ENCODE assay signal across 1 cellular context in the genomic region with DNA sequence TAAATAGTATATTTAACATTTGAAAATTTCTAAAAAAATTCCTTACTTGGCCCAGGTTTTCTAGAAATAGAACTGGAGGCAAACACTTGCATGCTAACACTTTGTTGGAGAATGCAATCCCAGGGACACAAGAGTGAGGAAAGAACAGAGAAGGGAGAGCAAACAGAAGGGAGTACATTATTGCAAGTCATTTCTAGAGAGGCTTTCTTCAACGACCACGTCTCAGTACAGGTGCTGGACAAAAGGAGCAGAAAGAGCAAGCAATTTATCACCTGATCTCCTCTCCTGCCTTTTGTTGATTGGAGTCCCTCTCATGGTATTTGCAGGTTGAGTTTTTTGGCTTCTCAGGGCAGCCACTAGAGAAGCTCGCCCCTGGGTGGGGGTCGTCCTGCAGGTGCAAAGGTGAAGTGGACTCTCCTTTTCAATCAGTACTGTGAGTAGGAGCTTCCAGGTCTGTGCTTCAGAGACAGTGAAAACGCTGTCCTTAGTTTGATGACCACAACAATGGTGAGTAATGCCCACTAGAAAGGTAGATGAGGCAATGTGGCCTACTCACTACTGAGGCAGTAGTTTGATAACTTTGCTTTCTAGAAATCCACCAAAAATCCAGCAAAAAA.
TF ChIP-seq lines count a peak whose summit lies in the region.

No MANE protein-coding gene starts in this region.

TF ChIP-seq in K562, 482 proteins besides CTCF, POLR2A, EP300 and RAD21 (continued from another document):
- TF ChIP-seq ILK (tag; IDR thresholded peaks at IDR 0.05; ENCODE audit: borderline replicate concordance, low read depth), result no peak
- 0 out of 2 replicates have a peak, but pooled peaks have one; percentile 44 for TF ChIP-seq ZNF347 (CRISPR knock-in tag; IDR thresholded peaks at IDR 0.05; ENCODE audit: low read depth)
- no peak for TF ChIP-seq MEF2A (IDR thresholded peaks at IDR 0.05; ENCODE audit: control insufficient read depth, low read depth, low read length)
- TF ChIP-seq SUPT5H (IDR thresholded peaks at IDR 0.05), result no peak
- TF ChIP-seq HNRNPK (IDR thresholded peaks at IDR 0.05; ENCODE audit: low read depth, low read length, poor library complexity, severe bottlenecking), result no peak
- TF ChIP-seq CEBPB (tag; IDR thresholded peaks at IDR 0.05), result peak; percentile 70
- TF ChIP-seq EGR1 (conservative IDR thresholded peaks at IDR 0.05), result no peak
- peak in 1 of 2 experiments; percentile 43; a peak in 1 of 4 replicates for TF ChIP-seq MAZ (CRISPR knock-in tag; conservative IDR thresholded peaks at IDR 0.05 in 1 of 2, IDR thresholded peaks at IDR 0.05 in 1 of 2)
- TF ChIP-seq OTX1 (CRISPR knock-in tag; IDR thresholded peaks at IDR 0.05), result no peak
- no peak; the same call in 1 of the 2 replicates for TF ChIP-seq ZBTB7A (IDR thresholded peaks at IDR 0.05; ENCODE audit: borderline replicate concordance, control insufficient read depth, low read depth, low read length)
- no peak; the same call in none of the 2 replicates for TF ChIP-seq JUND (IDR thresholded peaks at IDR 0.05; ENCODE audit: borderline replicate concordance, low read depth, low read length)
- peak; percentile 56; the same call in 2 of the 3 replicates for TF ChIP-seq JUND (tag; IDR thresholded peaks at IDR 0.05; ENCODE audit: borderline replicate concordance, low read depth, low read length)
- 0 out of 2 replicates have a peak, but pooled peaks have one; percentile 16 for TF ChIP-seq HEY1 (CRISPR knock-in tag; IDR thresholded peaks at IDR 0.05; ENCODE audit: borderline replicate concordance)
- no peak for TF ChIP-seq MYC (IDR thresholded peaks at IDR 0.05; ENCODE audit: low read depth, low read length)
- no peak for TF ChIP-seq MYC (CRISPR knock-in tag; IDR thresholded peaks at IDR 0.05; ENCODE audit: borderline replicate concordance, low read depth)
- TF ChIP-seq UBTF (IDR thresholded peaks at IDR 0.05; ENCODE audit: borderline replicate concordance in 1 of 2, low read depth in 2 of 2, low read length in 2 of 2), result 0 out of 4 replicates have a peak, but pooled peaks of 1 of the 2 experiments have one; percentile 18
- no peak for TF ChIP-seq PTTG1 (tag; IDR thresholded peaks at IDR 0.05; ENCODE audit: low read depth)
- no peak for TF ChIP-seq NR2C1 (IDR thresholded peaks at IDR 0.05)
- no peak for TF ChIP-seq NR2C1 (tag; IDR thresholded peaks at IDR 0.05)
- TF ChIP-seq SMARCC2 (IDR thresholded peaks at IDR 0.05; ENCODE audit: low read depth), result 0 out of 2 replicates have a peak, but pooled peaks have one; percentile 29
- TF ChIP-seq ZNF75A (CRISPR knock-in tag; IDR thresholded peaks at IDR 0.05), result no peak
- TF ChIP-seq, protein P1, sequence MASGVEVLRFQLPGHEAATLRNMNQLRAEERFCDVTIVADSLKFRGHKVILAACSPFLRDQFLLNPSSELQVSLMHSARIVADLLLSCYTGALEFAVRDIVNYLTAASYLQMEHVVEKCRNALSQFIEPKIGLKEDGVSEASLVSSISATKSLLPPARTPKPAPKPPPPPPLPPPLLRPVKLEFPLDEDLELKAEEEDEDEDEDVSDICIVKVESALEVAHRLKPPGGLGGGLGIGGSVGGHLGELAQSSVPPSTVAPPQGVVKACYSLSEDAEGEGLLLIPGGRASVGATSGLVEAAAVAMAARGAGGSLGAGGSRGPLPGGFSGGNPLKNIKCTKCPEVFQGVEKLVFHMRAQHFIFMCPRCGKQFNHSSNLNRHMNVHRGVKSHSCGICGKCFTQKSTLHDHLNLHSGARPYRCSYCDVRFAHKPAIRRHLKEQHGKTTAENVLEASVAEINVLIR (CRISPR knock-in tag; IDR thresholded peaks at IDR 0.05), result no peak
- peak; percentile 50; the same call in 1 of the 2 replicates for TF ChIP-seq CEBPG (CRISPR knock-in tag; IDR thresholded peaks at IDR 0.05)
- TF ChIP-seq CEBPG (tag; conservative IDR thresholded peaks at IDR 0.05 in 1 of 2, IDR thresholded peaks at IDR 0.05 in 1 of 2), result peak; percentile 62 to 83; a peak in 3 of 4 replicates
- no peak for TF ChIP-seq ZNF561 (CRISPR knock-in tag; conservative IDR thresholded peaks at IDR 0.05)
- TF ChIP-seq ATF7 (IDR thresholded peaks at IDR 0.05), result peak; percentile 50
- TF ChIP-seq BDP1 (IDR thresholded peaks at IDR 0.05; ENCODE audit: insufficient read depth, insufficient read length), result no peak
- no peak for TF ChIP-seq ZNF280B (CRISPR knock-in tag; IDR thresholded peaks at IDR 0.05)
- TF ChIP-seq ZNF174 (CRISPR knock-in tag; IDR thresholded peaks at IDR 0.05), result 0 out of 2 replicates have a peak, but pooled peaks have one; percentile 78
- TF ChIP-seq BHLHE40 (IDR thresholded peaks at IDR 0.05; ENCODE audit: low read length), result no peak
- no peak for TF ChIP-seq SIN3B (IDR thresholded peaks at IDR 0.05; ENCODE audit: low read depth)
- TF ChIP-seq ZNF717 (CRISPR knock-in tag; IDR thresholded peaks at IDR 0.05), result no peak
- no peak for TF ChIP-seq NFATC3 (IDR thresholded peaks at IDR 0.05)
- 0 out of 2 replicates have a peak, but pooled peaks have one; percentile 9 for TF ChIP-seq NBN (IDR thresholded peaks at IDR 0.05; ENCODE audit: low read depth)
- TF ChIP-seq CREB3 (tag; conservative IDR thresholded peaks at IDR 0.05; ENCODE audit: low read depth), result no peak
- no peak for TF ChIP-seq SAP30 (IDR thresholded peaks at IDR 0.05; ENCODE audit: borderline replicate concordance, insufficient read depth, low read depth, low read length, poor library complexity, severe bottlenecking)
- TF ChIP-seq ZNF445 (CRISPR knock-in tag; IDR thresholded peaks at IDR 0.05; ENCODE audit: low read depth), result no peak
- TF ChIP-seq PCBP1 (IDR thresholded peaks at IDR 0.05; ENCODE audit: low read depth, low read length, poor library complexity, severe bottlenecking), result no peak
- TF ChIP-seq ZNF134 (CRISPR knock-in tag; conservative IDR thresholded peaks at IDR 0.05), result no peak
- peak; percentile 38; the same call in 1 of the 2 replicates for TF ChIP-seq CXXC5 (CRISPR knock-in tag; IDR thresholded peaks at IDR 0.05)
- TF ChIP-seq PTBP1 (IDR thresholded peaks at IDR 0.05; ENCODE audit: low read depth, low read length), result no peak
